1 cellular context compared by ENCODE assay signal in the genomic region with DNA sequence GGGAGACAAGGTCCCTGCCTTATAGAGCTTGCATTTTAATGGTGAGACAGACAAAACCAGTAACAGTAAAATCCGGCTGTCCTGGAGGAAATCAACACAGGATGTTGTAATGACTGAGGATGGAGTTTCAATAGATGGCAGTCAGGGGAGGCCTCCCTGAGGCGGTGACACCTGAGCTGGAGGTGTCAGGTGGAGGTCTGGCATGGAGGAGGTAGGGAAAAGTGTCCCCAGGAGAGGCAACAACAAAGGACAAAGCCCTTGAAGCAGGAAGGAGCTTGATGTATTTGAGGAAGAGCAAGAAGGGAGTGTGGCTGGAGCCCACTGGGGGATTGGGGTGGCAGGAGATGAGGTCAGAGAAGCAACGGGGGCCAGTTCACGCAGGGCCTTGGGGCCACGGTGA.
TF ChIP-seq lines count a peak whose summit lies in the region.

No MANE protein-coding gene starts in this region.

TF ChIP-seq in HCT116, 20 proteins besides CTCF, POLR2A, EP300 and RAD21:
- TF ChIP-seq EZH2phosphoT487 (IDR thresholded peaks at IDR 0.05; ENCODE audit: borderline replicate concordance) (no peak), SIN3A (IDR thresholded peaks at IDR 0.05; ENCODE audit: low read depth) (no peak), CEBPB (IDR thresholded peaks at IDR 0.05; ENCODE audit: low read depth) (no peak), EZH2 (IDR thresholded peaks at IDR 0.05) (no peak), ZNF274 (IDR thresholded peaks at IDR 0.05; ENCODE audit: low read depth, low read length) (no peak), ZFX (IDR thresholded peaks at IDR 0.05) (no peak), CBX3 (IDR thresholded peaks at IDR 0.05; ENCODE audit: low read depth) (no peak), TCF7L2 (IDR thresholded peaks at IDR 0.05; ENCODE audit: borderline replicate concordance, extremely low read depth, insufficient read depth, insufficient read length) (no peak), EGR1 (IDR thresholded peaks at IDR 0.05; ENCODE audit: low read depth) (no peak), SRF (IDR thresholded peaks at IDR 0.05; ENCODE audit: low read depth) (no peak), ELF1 (IDR thresholded peaks at IDR 0.05; ENCODE audit: borderline replicate concordance, low read depth) (no peak), JUND (IDR thresholded peaks at IDR 0.05) (no peak), SP1 (IDR thresholded peaks at IDR 0.05; ENCODE audit: low read depth) (no peak)
- TF ChIP-seq, protein P1, sequence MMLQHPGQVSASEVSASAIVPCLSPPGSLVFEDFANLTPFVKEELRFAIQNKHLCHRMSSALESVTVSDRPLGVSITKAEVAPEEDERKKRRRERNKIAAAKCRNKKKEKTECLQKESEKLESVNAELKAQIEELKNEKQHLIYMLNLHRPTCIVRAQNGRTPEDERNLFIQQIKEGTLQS (IDR thresholded peaks at IDR 0.05): no peak
- TF ChIP-seq, protein P2, sequence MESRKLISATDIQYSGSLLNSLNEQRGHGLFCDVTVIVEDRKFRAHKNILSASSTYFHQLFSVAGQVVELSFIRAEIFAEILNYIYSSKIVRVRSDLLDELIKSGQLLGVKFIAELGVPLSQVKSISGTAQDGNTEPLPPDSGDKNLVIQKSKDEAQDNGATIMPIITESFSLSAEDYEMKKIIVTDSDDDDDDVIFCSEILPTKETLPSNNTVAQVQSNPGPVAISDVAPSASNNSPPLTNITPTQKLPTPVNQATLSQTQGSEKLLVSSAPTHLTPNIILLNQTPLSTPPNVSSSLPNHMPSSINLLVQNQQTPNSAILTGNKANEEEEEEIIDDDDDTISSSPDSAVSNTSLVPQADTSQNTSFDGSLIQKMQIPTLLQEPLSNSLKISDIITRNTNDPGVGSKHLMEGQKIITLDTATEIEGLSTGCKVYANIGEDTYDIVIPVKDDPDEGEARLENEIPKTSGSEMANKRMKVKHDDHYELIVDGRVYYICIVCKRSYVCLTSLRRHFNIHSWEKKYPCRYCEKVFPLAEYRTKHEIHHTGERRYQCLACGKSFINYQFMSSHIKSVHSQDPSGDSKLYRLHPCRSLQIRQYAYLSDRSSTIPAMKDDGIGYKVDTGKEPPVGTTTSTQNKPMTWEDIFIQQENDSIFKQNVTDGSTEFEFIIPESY (IDR thresholded peaks at IDR 0.05; ENCODE audit: extremely low read depth, insufficient replicate concordance, low read length): no peak
- TF ChIP-seq, protein P3, sequence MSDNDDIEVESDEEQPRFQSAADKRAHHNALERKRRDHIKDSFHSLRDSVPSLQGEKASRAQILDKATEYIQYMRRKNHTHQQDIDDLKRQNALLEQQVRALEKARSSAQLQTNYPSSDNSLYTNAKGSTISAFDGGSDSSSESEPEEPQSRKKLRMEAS (IDR thresholded peaks at IDR 0.05): no peak
TF ChIP-seq in HCT116: peak in this region for 0.
